14 cellular contexts compared by ENCODE assay signal in genomic region chr18:51009071-51009470, GRCh38. TPM values are rescaled to one million over a fixed set of nuclear protein-coding genes. Genes with fewer than 3 reads are reported as not detected.
A peak's percentile ranks its signal among the peaks of the same experiment; 100 is the strongest.
DNase-seq lines count a peak whose midpoint lies in the region; FAIRE-seq and TF ChIP-seq lines count a peak whose summit lies in the region.
"Had no signal": no experiment of that assay in that cellular context is flagged by ENCODE, and none has a peak within 500 bp of the region (broad histone marks: within the 10 kb centered on the region; RNA-seq: fewer than 3 reads in every experiment).

No MANE protein-coding gene starts in this region.

- no peak overlapping the region for H3K27ac Mint-ChIP-seq in astrocyte (ENCODE audit: unreplicated experiment)
- H3K27ac Mint-ChIP-seq: activated CD8-positive, alpha-beta T cell treated with anti-CD3 and anti-CD28 coated beads for 36 hours; T-cell had no signal

- no peaks in the 10 kb centered on the region for H4K20me1 ChIP-seq in astrocyte (ENCODE audit: insufficient read depth, low read length)

- intact Hi-C loops in thyroid gland (cut with DNase I), result no loop called here

- H3K4me3 ChIP-seq in astrocyte (ENCODE audit: insufficient read depth, low read depth, low read length) (no peak overlapping the region), thyroid gland (replicated peaks in 1 of 3) (no peak overlapping the region)
- H3K4me3 ChIP-seq: skin epidermis had no signal

- no peak overlapping the region for H2AFZ ChIP-seq in astrocyte (ENCODE audit: low read depth, low read length)

- peaks cover 2% of the 10 kb centered on the region for H3K4me1 Mint-ChIP-seq in astrocyte (ENCODE audit: low read depth, unreplicated experiment)
- H3K4me1 Mint-ChIP-seq: T-cell had no signal

- H3K27me3 Mint-ChIP-seq in astrocyte (ENCODE audit: low read depth, unreplicated experiment), result peaks cover 2% of the 10 kb centered on the region
- H3K27me3 Mint-ChIP-seq: activated CD8-positive, alpha-beta T cell treated with anti-CD3 and anti-CD28 coated beads for 36 hours; T-cell had no signal

- H3K9me3 ChIP-seq in astrocyte (ENCODE audit: insufficient read depth, low read depth, low read length) (no peaks in the 10 kb centered on the region), thyroid gland (no peaks in the 10 kb centered on the region)

- H3K4me1 ChIP-seq in astrocyte (ENCODE audit: insufficient read depth, low read length), result peaks cover 4% of the 10 kb centered on the region
- H3K4me1 ChIP-seq in thyroid gland, result peaks cover 0 to 10% of the 10 kb centered on the region in 2 donors

- H3K27me3 ChIP-seq in astrocyte (ENCODE audit: insufficient read depth, low read length), result no peaks in the 10 kb centered on the region
- no peaks in the 10 kb centered on the region for H3K27me3 ChIP-seq in thyroid gland

- H3K9ac ChIP-seq in astrocyte (ENCODE audit: low read length), result no peak overlapping the region

- no peaks in the 10 kb centered on the region for H3K36me3 Mint-ChIP-seq in astrocyte (ENCODE audit: low read depth, unreplicated experiment)

- FAIRE-seq in astrocyte (lab: Jason Lieb, UNC), result no peak

- H3K79me2 ChIP-seq in astrocyte (ENCODE audit: insufficient read depth, low read length), result no peaks in the 10 kb centered on the region

- H3K4me2 ChIP-seq in astrocyte (ENCODE audit: low read length), result no peak overlapping the region

- no peak for TF ChIP-seq POLR2A in thyroid gland (IDR thresholded peaks at IDR 0.05)

- no peaks in the 10 kb centered on the region for H3K9me3 Mint-ChIP-seq in astrocyte (ENCODE audit: unreplicated experiment)
- H3K9me3 Mint-ChIP-seq: activated CD8-positive, alpha-beta T cell treated with anti-CD3 and anti-CD28 coated beads for 36 hours; T-cell had no signal

- H3K27ac ChIP-seq in astrocyte (ENCODE audit: low read depth, low read length) (no peak overlapping the region), thyroid gland (no peak overlapping the region)
- H3K27ac ChIP-seq: skin epidermis had no signal

- H3K36me3 ChIP-seq in astrocyte (ENCODE audit: insufficient read depth, low read length) (no peaks in the 10 kb centered on the region), thyroid gland (no peaks in the 10 kb centered on the region)

- no peak for TF ChIP-seq CTCF in astrocyte (IDR thresholded peaks at IDR 0.05; ENCODE audit: insufficient read depth, low read depth, low read length)
- no peak for TF ChIP-seq CTCF in thyroid gland (IDR thresholded peaks at IDR 0.05)

- DNase-seq in SKM-1 treated with dmso at 0.1 percent for 144 hours (lab: John Stamatoyannopoulos, UW; ENCODE audit: unreplicated experiment), result peak; percentile 49
- DNase-seq in SKM-1 (lab: John Stamatoyannopoulos, UW; ENCODE audit: unreplicated experiment), result no peak
- DNase-seq in NCI-H2107 (lab: John Stamatoyannopoulos, UW), result peak; percentile 85
- peak; percentile 18 for DNase-seq in astrocyte (ENCODE audit: low read depth)
- DNase-seq in thyroid gland, result peak; percentile 40 to 59
- DNase-seq in NCI-H187 (lab: John Stamatoyannopoulos, UW), result no peak
- no peak for DNase-seq in NCI-H2227 (lab: John Stamatoyannopoulos, UW; ENCODE audit: unreplicated experiment)
- no peak for DNase-seq in NCI-H526 (lab: John Stamatoyannopoulos, UW)
- DNase-seq: activated CD8-positive, alpha-beta T cell treated with anti-CD3 and anti-CD28 coated beads for 36 hours; activated naive CD4-positive, alpha-beta T cell treated with anti-CD3 and anti-CD28 coated beads, Interleukin-2, amount 50 U/mL, for 16 hours; dermis blood vessel endothelial cell; NCI-H187 treated with DMSO at 0.1 percent for 48 hours; T-cell had no signal

- no peak overlapping the region for H3K4me3 Mint-ChIP-seq in astrocyte (ENCODE audit: unreplicated experiment)
- H3K4me3 Mint-ChIP-seq: activated CD8-positive, alpha-beta T cell treated with anti-CD3 and anti-CD28 coated beads for 36 hours; T-cell had no signal

RNA-seq across cellular contexts. Expression of gene SMAD4, which starts 20.9 kb away (rescaled TPM):
- total RNA-seq in astrocyte (84.3 and 87.7 TPM in 2 replicates), thyroid gland (100 to 1,000 TPM; 163 to 305 (median 250) TPM)

RNA-seq across cellular contexts. Expression of gene ELAC1, which starts 41.2 kb away (rescaled TPM):
- 7.6 and 8.2 TPM in 2 replicates for total RNA-seq in astrocyte
- 10 to 100 TPM in 3 of 4 donors, 1 to 10 TPM in 1; 9.3 to 23.5 (median 16.3) TPM for total RNA-seq in thyroid gland

Comparison
In these comparisons a context has a peak if more than half of its experiments do, and no peak if none do; other contexts are left out.
1. DNase-seq: peak in SKM-1 treated with dmso at 0.1 percent for 144 hours (single experiment), NCI-H2107 (single experiment), astrocyte (single experiment) and thyroid gland (2 of 2); none in SKM-1 (single experiment), NCI-H187 (0 of 2), NCI-H2227 (single experiment) and NCI-H526 (0 of 2).